ENCODE assay signal across 16 cellular contexts in the genomic region with DNA sequence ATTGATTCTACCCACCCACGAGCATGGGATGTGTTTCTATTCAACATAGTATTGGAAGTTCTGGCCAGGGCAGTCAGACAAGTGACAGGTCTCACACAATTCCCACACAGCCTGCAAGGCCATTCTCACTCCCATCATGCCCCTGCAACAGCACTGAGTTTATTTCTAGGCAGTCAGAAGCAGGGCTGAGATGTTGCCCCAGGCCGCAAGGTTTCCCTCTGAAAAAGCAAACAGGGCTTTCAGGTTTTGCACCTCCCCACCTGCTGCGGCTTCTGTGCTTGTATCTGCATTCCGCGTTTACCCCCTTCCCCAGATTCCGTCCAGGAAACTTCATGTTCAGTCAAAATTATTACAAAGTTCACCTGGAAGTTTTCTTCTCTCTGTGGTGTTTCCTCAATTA. TPM values are rescaled to one million over a fixed set of nuclear protein-coding genes. Genes with fewer than 3 reads are reported as not detected.
DNase-seq lines count a peak whose midpoint lies in the region; ATAC-seq and TF ChIP-seq lines count a peak whose summit lies in the region.
"Had no signal": no experiment of that assay in that cellular context is flagged by ENCODE, and none has a peak within 500 bp of the region (broad histone marks: within the 10 kb centered on the region; RNA-seq: fewer than 3 reads in every experiment).

No MANE protein-coding gene starts in this region.

- H2AFZ ChIP-seq in trophoblast cell (ENCODE audit: insufficient read depth, low read length, poor library complexity): no peak overlapping the region

- no peaks in the 10 kb centered on the region for H3K9me3 Mint-ChIP-seq in WTC11

- H2AK5ac ChIP-seq in trophoblast cell (ENCODE audit: low read length): no peak overlapping the region

- no peak overlapping the region for H3K14ac ChIP-seq in trophoblast cell (ENCODE audit: low read length)

- no peak for TF ChIP-seq CTCF in WTC11 (IDR thresholded peaks at IDR 0.05)

- no peaks in the 10 kb centered on the region for H4K20me1 ChIP-seq in BLaER1

- H3K4me3 Mint-ChIP-seq in WTC11: no peak overlapping the region
- H3K4me3 Mint-ChIP-seq: CD4-positive, CD25-positive, alpha-beta regulatory T cell had no signal

- no peak overlapping the region for H3K23ac ChIP-seq in trophoblast cell (ENCODE audit: low read length)

- H3K36me3 ChIP-seq in BLaER1 (no peaks in the 10 kb centered on the region), HUES64 (ENCODE audit: insufficient read depth, low read length) (no peaks in the 10 kb centered on the region), trophoblast cell (ENCODE audit: control insufficient read depth in 1 of 2, insufficient read depth in 2 of 2, low read length in 2 of 2) (no peaks in the 10 kb centered on the region)

- CTCF ChIA-PET in WTC11 (lab: Charles Lee): no interaction called here

- WGBS in HUES64: 77% methylated on average over 6 of the region's 6 CpGs
- WGBS in trophoblast cell (ENCODE audit: extremely low coverage, insufficient coverage, insufficient read length): no CpG with 5 or more reads among the region's 6 CpGs

- H3K9ac ChIP-seq in BLaER1 (no peak overlapping the region), HUES64 (ENCODE audit: low read depth, low read length) (no peak overlapping the region), trophoblast cell (ENCODE audit: low read length) (no peak overlapping the region)

- H3K4me2 ChIP-seq in BLaER1: peak overlapping the region; percentile 60
- peak overlapping the region; percentile 51 for H3K4me2 ChIP-seq in trophoblast cell (ENCODE audit: low read length)

- H3K79me1 ChIP-seq in trophoblast cell (ENCODE audit: low read length): no peaks in the 10 kb centered on the region

- ATAC-seq in WTC11 (peak; percentile 67), HG03108 (IDR thresholded peaks at IDR 0.05; ENCODE audit: unreplicated experiment) (no peak)
- ATAC-seq: HCT116, HepG2 had no signal

- H3K4me3 ChIP-seq in BLaER1 (no peak overlapping the region), HUES64 (ENCODE audit: low read length) (no peak overlapping the region), trophoblast cell (ENCODE audit: low read depth, low read length) (no peak overlapping the region)

- H2BK120ac ChIP-seq in trophoblast cell (ENCODE audit: insufficient read depth, low read length, poor library complexity): no peak overlapping the region

- no peak overlapping the region for H3K4ac ChIP-seq in trophoblast cell (ENCODE audit: low read depth, low read length)

- peaks cover 20% of the 10 kb centered on the region for H3K4me1 ChIP-seq in BLaER1
- peaks cover 13% of the 10 kb centered on the region for H3K4me1 ChIP-seq in HUES64 (ENCODE audit: insufficient read depth, low read length)
- peaks cover 0 to 8% of the 10 kb centered on the region in 2 experiments for H3K4me1 ChIP-seq in trophoblast cell (ENCODE audit: control insufficient read depth in 1 of 2, insufficient read depth in 2 of 2, low read length in 2 of 2)

- no peaks in the 10 kb centered on the region for H3K27me3 ChIP-seq in BLaER1
- H3K27me3 ChIP-seq in HUES64 (ENCODE audit: insufficient read depth, low read length): no peaks in the 10 kb centered on the region
- H3K27me3 ChIP-seq in trophoblast cell (ENCODE audit: insufficient read depth, low read length): no peaks in the 10 kb centered on the region

- peak; percentile 20 for DNase-seq in WTC11 (ENCODE audit: low spot score)
- peak; percentile 61 to 66 for DNase-seq in trophoblast cell
- DNase-seq in SIG-M5 (lab: John Stamatoyannopoulos, UW): no peak
- DNase-seq in NCI-H2029 treated with DMSO at 0.1 percent for 48 hours (lab: John Stamatoyannopoulos, UW): no peak
- DNase-seq: Calu3; CD4-positive, CD25-positive, alpha-beta regulatory T cell; DMS 273 treated with DMSO at 0.1 percent for 48 hours; DMS79 had no signal

- POLR2A ChIA-PET in WTC11 (lab: Charles Lee): no interaction called here

- peak overlapping the region; percentile 29 for H2BK5ac ChIP-seq in trophoblast cell (ENCODE audit: low read depth, low read length, poor library complexity)

- H3K27ac ChIP-seq in BLaER1: no peak overlapping the region
- H3K27ac ChIP-seq in HUES64 (ENCODE audit: low read depth, low read length): 0 out of 2 replicates have a peak overlapping the region, but pooled peaks have one; percentile 26
- H3K27ac ChIP-seq in trophoblast cell (ENCODE audit: low read depth, low read length): peak overlapping the region; percentile 88
- H3K27ac ChIP-seq: 22Rv1 had no signal

- H3K9me3 ChIP-seq in BLaER1 (no peaks in the 10 kb centered on the region), HUES64 (ENCODE audit: insufficient read depth, low read depth, low read length) (no peaks in the 10 kb centered on the region), trophoblast cell (ENCODE audit: insufficient read depth, low read depth, low read length) (no peaks in the 10 kb centered on the region)

- H4K12ac ChIP-seq in trophoblast cell (ENCODE audit: low read depth, low read length): no peak overlapping the region

- peaks cover 32% of the 10 kb centered on the region for H3K4me1 Mint-ChIP-seq in WTC11

- no peaks in the 10 kb centered on the region for H3K36me3 Mint-ChIP-seq in WTC11
- H3K36me3 Mint-ChIP-seq: CD4-positive, CD25-positive, alpha-beta regulatory T cell had no signal

- peak overlapping the region; percentile 33 for H4K91ac ChIP-seq in trophoblast cell (ENCODE audit: low read depth, low read length)

- no peak overlapping the region for H3K18ac ChIP-seq in trophoblast cell (ENCODE audit: low read length)

- H4K8ac ChIP-seq in trophoblast cell (ENCODE audit: low read depth, low read length): no peak overlapping the region

- no peak overlapping the region for H3K27ac Mint-ChIP-seq in WTC11
- H3K27ac Mint-ChIP-seq: CD4-positive, CD25-positive, alpha-beta regulatory T cell had no signal

- no peaks in the 10 kb centered on the region; the same call in 1 of the 2 replicates for H3K27me3 Mint-ChIP-seq in WTC11 (ENCODE audit: low read depth)

- H3K79me2 ChIP-seq in trophoblast cell (ENCODE audit: control insufficient read depth, insufficient read depth, low read length, poor library complexity): no peaks in the 10 kb centered on the region

- H2BK12ac ChIP-seq in trophoblast cell (ENCODE audit: low read length): no peak overlapping the region

TF ChIP-seq in WTC11, 78 proteins besides CTCF, POLR2A, EP300 and RAD21 (continues in another document):
- TF ChIP-seq ZNF416 (CRISPR knock-in tag; IDR thresholded peaks at IDR 0.05) (no peak), ATF1 (CRISPR knock-in tag; IDR thresholded peaks at IDR 0.05) (no peak), ESRRA (CRISPR knock-in tag; IDR thresholded peaks at IDR 0.05; ENCODE audit: borderline replicate concordance) (no peak), ZNF512 (CRISPR knock-in tag; IDR thresholded peaks at IDR 0.05; ENCODE audit: borderline replicate concordance) (no peak), SOX15 (CRISPR knock-in tag; IDR thresholded peaks at IDR 0.05) (no peak), RELA (CRISPR knock-in tag; IDR thresholded peaks at IDR 0.05; ENCODE audit: borderline replicate concordance) (no peak), ZBTB43 (CRISPR knock-in tag; IDR thresholded peaks at IDR 0.05) (no peak), TEAD4 (CRISPR knock-in tag; IDR thresholded peaks at IDR 0.05) (no peak), KAT7 (CRISPR knock-in tag; IDR thresholded peaks at IDR 0.05; ENCODE audit: borderline replicate concordance) (no peak), ZNF232 (CRISPR knock-in tag; IDR thresholded peaks at IDR 0.05) (no peak), USF2 (CRISPR knock-in tag; IDR thresholded peaks at IDR 0.05) (no peak)
- TF ChIP-seq, protein P1, sequence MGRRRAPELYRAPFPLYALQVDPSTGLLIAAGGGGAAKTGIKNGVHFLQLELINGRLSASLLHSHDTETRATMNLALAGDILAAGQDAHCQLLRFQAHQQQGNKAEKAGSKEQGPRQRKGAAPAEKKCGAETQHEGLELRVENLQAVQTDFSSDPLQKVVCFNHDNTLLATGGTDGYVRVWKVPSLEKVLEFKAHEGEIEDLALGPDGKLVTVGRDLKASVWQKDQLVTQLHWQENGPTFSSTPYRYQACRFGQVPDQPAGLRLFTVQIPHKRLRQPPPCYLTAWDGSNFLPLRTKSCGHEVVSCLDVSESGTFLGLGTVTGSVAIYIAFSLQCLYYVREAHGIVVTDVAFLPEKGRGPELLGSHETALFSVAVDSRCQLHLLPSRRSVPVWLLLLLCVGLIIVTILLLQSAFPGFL (CRISPR knock-in tag; IDR thresholded peaks at IDR 0.05; ENCODE audit: borderline replicate concordance): no peak

RNA-seq across cellular contexts. Expression of gene TACR1, which starts 9.4 kb away (rescaled TPM):
- 1.8 TPM for polyA plus RNA-seq in HUES64 (2013, experiment 1 of 2)
- polyA plus RNA-seq in HUES64 (2013, experiment 2 of 2): 0.95 TPM
- 0.13 to 0.23 TPM (median 0.18 TPM) in 3 replicates for total RNA-seq in WTC11 (2021)
- polyA plus RNA-seq in trophoblast cell (2013): 0.14 and 0.26 TPM in 2 replicates
- total RNA-seq: A673; Calu3; CD4-positive, CD25-positive, alpha-beta regulatory T cell; HepG2; HT1080 had no signal
- polyA plus RNA-seq: HepG2 had no signal

Comparison
In these comparisons a context has a peak if more than half of its experiments do, and no peak if none do; other contexts are left out.
1. DNase-seq: peak in WTC11 (single experiment) and trophoblast cell (2 of 2); none in SIG-M5 (single experiment) and NCI-H2029 treated with DMSO at 0.1 percent for 48 hours (single experiment).